In the genomic region with DNA sequence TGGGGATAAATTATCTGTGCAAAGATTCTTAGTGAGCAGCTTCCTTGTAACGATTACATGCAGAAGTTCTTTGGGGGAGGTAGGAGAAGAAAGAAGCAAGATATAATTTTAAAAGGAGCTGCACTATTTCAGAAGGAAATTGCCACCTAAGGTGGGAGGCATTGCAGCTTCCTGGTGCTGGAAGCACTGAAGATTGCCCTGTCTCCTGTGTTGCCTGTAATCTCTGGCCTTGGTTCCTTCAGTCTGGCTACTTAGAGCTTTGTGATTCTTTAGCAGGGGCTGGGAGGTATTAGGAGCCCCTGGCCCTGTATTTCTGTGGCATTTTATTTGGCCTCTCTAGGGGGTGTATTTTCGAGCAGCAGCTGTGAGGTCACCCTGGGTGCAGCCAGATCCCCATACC, we compare ENCODE assay signal across 23 cellular contexts. TPM values are rescaled to one million over a fixed set of nuclear protein-coding genes. Genes with fewer than 3 reads are reported as not detected.
"Had no signal": no experiment of that assay in that cellular context is flagged by ENCODE, and none has a peak within 500 bp of the region (broad histone marks: within the 10 kb centered on the region; RNA-seq: fewer than 3 reads in every experiment).

No MANE protein-coding gene starts in this region.

- DNase-seq: dermis blood vessel endothelial cell; effector memory CD4-positive, alpha-beta T cell; erythroblast; esophagus squamous epithelium; kidney; mesenchymal stem cell; mucosa of descending colon; naive B cell; right cardiac atrium; sigmoid colon; stimulated activated CD4-positive, alpha-beta T cell treated with anti-CD3 and anti-CD28 coated beads, Interleukin-4, amount 100 ng/mL, for 4 hours; stimulated activated naive CD4-positive, alpha-beta T cell; stimulated activated naive CD8-positive, alpha-beta T cell treated with anti-CD3 and anti-CD28 coated beads, Interleukin-15, amount 100 ng/mL, for 72 hours; thyroid gland; trophoblast cell had no signal

- ATAC-seq: left lobe of liver; mucosa of descending colon; natural killer cell treated with Interleukin-12 subunit alpha and Interleukin-12 subunit beta and Interleukin-15 and Interleukin-18, amount 100 ng/mL, for 72 hours; right cardiac atrium; stimulated activated naive CD8-positive, alpha-beta T cell treated with anti-CD3 and anti-CD28 coated beads, Interleukin-15, amount 100 ng/mL, for 72 hours had no signal

- H3K4me1 ChIP-seq: esophagus squamous epithelium, prostate gland, suprapubic skin, thyroid gland, vagina had no signal

- H3K27ac ChIP-seq: coronary artery, esophagus squamous epithelium, prostate gland, sigmoid colon, suprapubic skin, thyroid gland, vagina had no signal

- H3K27ac Mint-ChIP-seq: mesothelial cell of epicardium; naive B cell; natural killer cell treated with Interleukin-12 subunit alpha and Interleukin-12 subunit beta and Interleukin-15 and Interleukin-18, amount 100 ng/mL, for 72 hours; stimulated activated naive CD8-positive, alpha-beta T cell treated with anti-CD3 and anti-CD28 coated beads, Interleukin-15, amount 100 ng/mL, for 72 hours had no signal

- H3K4me3 Mint-ChIP-seq: mesothelial cell of epicardium; naive B cell; natural killer cell treated with Interleukin-12 subunit alpha and Interleukin-12 subunit beta and Interleukin-15 and Interleukin-18, amount 100 ng/mL, for 72 hours; stimulated activated naive CD8-positive, alpha-beta T cell treated with anti-CD3 and anti-CD28 coated beads, Interleukin-15, amount 100 ng/mL, for 72 hours had no signal

- H3K4me1 Mint-ChIP-seq: mesothelial cell of epicardium; naive B cell; stimulated activated naive CD8-positive, alpha-beta T cell treated with anti-CD3 and anti-CD28 coated beads, Interleukin-15, amount 100 ng/mL, for 72 hours had no signal

- H3K27me3 ChIP-seq: esophagus squamous epithelium, sigmoid colon, suprapubic skin, thyroid gland, vagina had no signal

- H3K4me3 ChIP-seq: coronary artery, esophagus squamous epithelium, mucosa of descending colon, prostate gland, sigmoid colon, suprapubic skin, thyroid gland, vagina had no signal

- H3K36me3 ChIP-seq: esophagus squamous epithelium, prostate gland, sigmoid colon, suprapubic skin, thyroid gland, vagina had no signal

- H3K9me3 Mint-ChIP-seq: mesothelial cell of epicardium; natural killer cell treated with Interleukin-12 subunit alpha and Interleukin-12 subunit beta and Interleukin-15 and Interleukin-18, amount 100 ng/mL, for 72 hours; stimulated activated naive CD8-positive, alpha-beta T cell treated with anti-CD3 and anti-CD28 coated beads, Interleukin-15, amount 100 ng/mL, for 72 hours had no signal

- H3K36me3 Mint-ChIP-seq: mesothelial cell of epicardium; naive B cell; natural killer cell treated with Interleukin-12 subunit alpha and Interleukin-12 subunit beta and Interleukin-15 and Interleukin-18, amount 100 ng/mL, for 72 hours had no signal

RNA-seq across cellular contexts. Expression of a gene that starts 35.5 kb away (rescaled TPM):
- total RNA-seq: lung microvascular endothelial cell; natural killer cell treated with Interleukin-12 subunit alpha and Interleukin-12 subunit beta and Interleukin-15 and Interleukin-18, amount 100 ng/mL, for 72 hours had no signal
